18 cellular contexts compared by ENCODE assay signal in the genomic region with DNA sequence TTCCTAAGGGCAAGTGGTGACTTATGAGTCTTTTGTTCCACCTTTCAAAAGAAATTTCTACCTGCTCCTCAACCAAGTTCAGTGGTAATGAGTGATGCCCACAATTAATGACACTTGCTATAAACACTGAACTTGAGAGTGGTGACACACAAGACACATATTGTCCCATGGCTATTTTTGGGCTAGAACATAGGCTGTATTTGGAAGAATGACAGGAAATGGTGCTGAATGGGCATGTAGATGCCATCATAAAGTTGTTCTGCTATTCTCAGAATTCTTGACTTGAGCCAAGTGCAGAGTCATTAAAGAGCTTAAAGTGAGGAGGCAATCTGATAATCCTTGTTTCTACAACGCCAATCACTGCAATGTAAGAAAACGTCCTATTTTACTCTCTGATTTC.
DNase-seq lines count a peak whose midpoint lies in the region; TF ChIP-seq lines count a peak whose summit lies in the region.
"Had no signal": no experiment of that assay in that cellular context is flagged by ENCODE, and none has a peak within 500 bp of the region (broad histone marks: within the 10 kb centered on the region; RNA-seq: fewer than 3 reads in every experiment).

No MANE protein-coding gene starts in this region.

- H2AFZ ChIP-seq in MM.1S (ENCODE audit: low read length) = peak overlapping the region; percentile 19; the same call in 1 of the 2 replicates

- no peak overlapping the region for H3K9ac ChIP-seq in MM.1S (ENCODE audit: low read length)
- H3K9ac ChIP-seq: BLaER1 treated with 17β-estradiol and CSF1 and Interleukin-3, amounts not matched to agents 10 nM and 100 nM had no signal

- H3K9me2 ChIP-seq in MM.1S (replicated peaks; ENCODE audit: insufficient read depth, low read length) = no peaks in the 10 kb centered on the region

- peak overlapping the region; percentile 32; the same call in 1 of the 2 replicates for H3K4me2 ChIP-seq in MM.1S (ENCODE audit: low read depth, low read length)
- H3K4me2 ChIP-seq: A549; BLaER1 treated with 17β-estradiol and CSF1 and Interleukin-3, amounts not matched to agents 10 nM and 100 nM had no signal

- H3K9me3 ChIP-seq in MM.1S (replicated peaks; ENCODE audit: insufficient read depth, low read length) (no peaks in the 10 kb centered on the region), neutrophil (no peaks in the 10 kb centered on the region)
- H3K9me3 ChIP-seq: A549; BLaER1 treated with 17β-estradiol and CSF1 and Interleukin-3, amounts not matched to agents 10 nM and 100 nM; Caco-2 had no signal

- no peaks in the 10 kb centered on the region for H3K79me2 ChIP-seq in MM.1S (ENCODE audit: low read length)

- H3F3A ChIP-seq in MM.1S (ENCODE audit: insufficient read depth, low read length) = no peaks in the 10 kb centered on the region

- no peak overlapping the region for H3K4me3 ChIP-seq in MM.1S (ENCODE audit: low read length)
- H3K4me3 ChIP-seq in neutrophil (ENCODE audit: low read depth in 1 of 2, low read length in 1 of 2) = no peak overlapping the region
- H3K4me3 ChIP-seq: A549; BLaER1 treated with 17β-estradiol and CSF1 and Interleukin-3, amounts not matched to agents 10 nM and 100 nM had no signal

- H3K36me3 ChIP-seq in MM.1S (replicated peaks; ENCODE audit: insufficient read depth, low read length) (no peaks in the 10 kb centered on the region), neutrophil (peaks cover 8% of the 10 kb centered on the region)
- H3K36me3 ChIP-seq: BLaER1 treated with 17β-estradiol and CSF1 and Interleukin-3, amounts not matched to agents 10 nM and 100 nM had no signal

- H3K27ac ChIP-seq in MM.1S (ENCODE audit: low read length) = no peak overlapping the region
- peak overlapping the region; percentile 20 for H3K27ac ChIP-seq in neutrophil
- H3K27ac ChIP-seq: 22Rv1; A549; BLaER1 treated with 17β-estradiol and CSF1 and Interleukin-3, amounts not matched to agents 10 nM and 100 nM; C4-2B had no signal

- no peaks in the 10 kb centered on the region for H4K20me1 ChIP-seq in MM.1S (ENCODE audit: insufficient read depth, low read length)
- H4K20me1 ChIP-seq: BLaER1 treated with 17β-estradiol and CSF1 and Interleukin-3, amounts not matched to agents 10 nM and 100 nM had no signal

- DNase-seq in NCI-H82 (lab: John Stamatoyannopoulos, UW) (peak; percentile 5), NCI-H82 treated with DMSO at 0.1 percent for 48 hours (lab: John Stamatoyannopoulos, UW; ENCODE audit: unreplicated experiment) (no peak), MM.1S (peak; percentile 42), NCI-H2107 treated with DMSO at 0.1 percent for 48 hours (lab: John Stamatoyannopoulos, UW; ENCODE audit: unreplicated experiment) (no peak)
- DNase-seq in stimulated activated CD4-positive, alpha-beta T cell treated with anti-CD3 and anti-CD28 coated beads, Interleukin-1b, Interleukin-23, amount 100 ng/mL, for 48 hours = no peak
- no peak for DNase-seq in effector CD4-positive, alpha-beta T cell
- DNase-seq: AML-193; Caco-2; Calu3; CD4-positive, alpha-beta T cell; CD8-positive, alpha-beta T cell; DMS79 treated with DMSO at 0.1 percent for 48 hours; GF-D8 had no signal

- no peak for TF ChIP-seq CTCF in MM.1S (IDR thresholded peaks at IDR 0.05; ENCODE audit: low read length)
- TF ChIP-seq CTCF in neutrophil (IDR thresholded peaks at IDR 0.05) = no peak

- H3K27me3 ChIP-seq in MM.1S (replicated peaks; ENCODE audit: insufficient read depth, low read length) (no peaks in the 10 kb centered on the region), neutrophil (no peaks in the 10 kb centered on the region)
- H3K27me3 ChIP-seq: BLaER1 treated with 17β-estradiol and CSF1 and Interleukin-3, amounts not matched to agents 10 nM and 100 nM had no signal

- H3K4me1 ChIP-seq in MM.1S (ENCODE audit: low read length) (0 out of 2 replicates have a peak, but pooled peaks cover 3% of the 10 kb centered on the region), neutrophil (ENCODE audit: control insufficient read depth in 1 of 2, insufficient read depth in 1 of 2, low read depth in 1 of 2, low read length in 1 of 2) (peaks cover 0 to 10% of the 10 kb centered on the region in 2 experiments)
- H3K4me1 ChIP-seq: A549; BLaER1 treated with 17β-estradiol and CSF1 and Interleukin-3, amounts not matched to agents 10 nM and 100 nM; Caco-2 had no signal

Comparison
In these comparisons a context has a peak if more than half of its experiments do, and no peak if none do; other contexts are left out.
1. DNase-seq: peak in NCI-H82 (single experiment) and MM.1S (single experiment); none in NCI-H82 treated with DMSO at 0.1 percent for 48 hours (single experiment), NCI-H2107 treated with DMSO at 0.1 percent for 48 hours (single experiment), stimulated activated CD4-positive, alpha-beta T cell treated with anti-CD3 and anti-CD28 coated beads, Interleukin-1b, Interleukin-23, amount 100 ng/mL, for 48 hours (single experiment) and effector CD4-positive, alpha-beta T cell (single experiment).